28 cellular contexts compared by ENCODE assay signal in genomic region chr6:147712841-147713240, GRCh38.
"Had no signal": no experiment of that assay in that cellular context is flagged by ENCODE, and none has a peak within 500 bp of the region (broad histone marks: within the 10 kb centered on the region; RNA-seq: fewer than 3 reads in every experiment).

No MANE protein-coding gene starts in this region.

- H3K9me3 Mint-ChIP-seq: activated CD4-positive, alpha-beta memory T cell treated with anti-CD3 and anti-CD28 coated beads for 36 hours; activated CD4-positive, alpha-beta T cell treated with anti-CD3 and anti-CD28 coated beads, Interleukin-2, amount 10 ng/mL, durations not matched to agents 7 days and 5 days; activated naive CD4-positive, alpha-beta T cell treated with anti-CD3 and anti-CD28 coated beads for 36 hours; activated T-helper 17 cell treated with anti-CD3 and anti-CD28 coated beads, Interleukin-2, amount 50 U/mL, for 72 hours had no signal

- H3K36me3 Mint-ChIP-seq: activated CD4-positive, alpha-beta memory T cell treated with anti-CD3 and anti-CD28 coated beads for 36 hours; activated naive CD8-positive, alpha-beta T cell; T-cell had no signal

- ATAC-seq: activated T-helper 17 cell treated with anti-CD3 and anti-CD28 coated beads, Interleukin-2, amount 50 U/mL, for 72 hours; Panc1; Right ventricle myocardium inferior; T-cell had no signal

- H3K4me1 Mint-ChIP-seq: activated CD4-positive, alpha-beta T cell treated with anti-CD3 and anti-CD28 coated beads, Interleukin-2, amount 10 ng/mL, durations not matched to agents 7 days and 5 days; activated T-helper 17 cell treated with anti-CD3 and anti-CD28 coated beads, Interleukin-2, amount 50 U/mL, for 72 hours; T-cell had no signal

- H3K27me3 Mint-ChIP-seq: activated CD4-positive, alpha-beta memory T cell treated with anti-CD3 and anti-CD28 coated beads for 36 hours; activated CD4-positive, alpha-beta T cell treated with anti-CD3 and anti-CD28 coated beads, Interleukin-2, amount 10 ng/mL, durations not matched to agents 7 days and 5 days; activated naive CD8-positive, alpha-beta T cell; activated T-helper 17 cell treated with anti-CD3 and anti-CD28 coated beads, Interleukin-2, amount 50 U/mL, for 72 hours had no signal

- H3K4me3 Mint-ChIP-seq: activated CD4-positive, alpha-beta memory T cell treated with anti-CD3 and anti-CD28 coated beads for 36 hours; activated CD4-positive, alpha-beta T cell treated with anti-CD3 and anti-CD28 coated beads, Interleukin-2, amount 10 ng/mL, durations not matched to agents 7 days and 5 days; activated naive CD4-positive, alpha-beta T cell treated with anti-CD3 and anti-CD28 coated beads for 36 hours; activated naive CD8-positive, alpha-beta T cell; activated T-helper 17 cell treated with anti-CD3 and anti-CD28 coated beads, Interleukin-2, amount 50 U/mL, for 72 hours; T-cell had no signal

- H3K4me3 ChIP-seq: breast epithelium, SK-N-MC had no signal

- DNase-seq: activated CD4-positive, alpha-beta memory T cell treated with anti-CD3 and anti-CD28 coated beads for 36 hours; activated CD4-positive, alpha-beta T cell treated with anti-CD3 and anti-CD28 coated beads, Interleukin-2, amount 10 ng/mL, durations not matched to agents 7 days and 5 days; activated CD4-positive, CD25-positive, alpha-beta regulatory T cell; activated gamma-delta T cell; activated naive CD4-positive, alpha-beta T cell treated with anti-CD3 and anti-CD28 coated beads for 36 hours; activated T-cell treated with anti-CD3 and anti-CD28 coated beads for 4 hours; activated T-cell treated with anti-CD3 and anti-CD28 coated beads, Interleukin-2, amount 50 U/mL, for 48 hours; caudate nucleus; Kasumi-1; KBM-7; NCI-H1048; NCI-H146; NCI-H187 treated with DMSO at 0.1 percent for 48 hours; NCI-H2171; NCI-H2227 treated with DMSO at 0.1 percent for 48 hours; NCI-H526; NCI-H82; OCI-M1; RPMI8226; T-cell; T-helper 2 cell; T1000 had no signal

- H3K27ac Mint-ChIP-seq: activated CD4-positive, alpha-beta memory T cell treated with anti-CD3 and anti-CD28 coated beads for 36 hours; activated CD4-positive, alpha-beta T cell treated with anti-CD3 and anti-CD28 coated beads, Interleukin-2, amount 10 ng/mL, durations not matched to agents 7 days and 5 days; activated naive CD4-positive, alpha-beta T cell treated with anti-CD3 and anti-CD28 coated beads for 36 hours; activated naive CD8-positive, alpha-beta T cell; activated T-helper 17 cell treated with anti-CD3 and anti-CD28 coated beads, Interleukin-2, amount 50 U/mL, for 72 hours; T-cell had no signal
